Comparison of ENCODE assay signal across 17 cellular contexts in the genomic region with DNA sequence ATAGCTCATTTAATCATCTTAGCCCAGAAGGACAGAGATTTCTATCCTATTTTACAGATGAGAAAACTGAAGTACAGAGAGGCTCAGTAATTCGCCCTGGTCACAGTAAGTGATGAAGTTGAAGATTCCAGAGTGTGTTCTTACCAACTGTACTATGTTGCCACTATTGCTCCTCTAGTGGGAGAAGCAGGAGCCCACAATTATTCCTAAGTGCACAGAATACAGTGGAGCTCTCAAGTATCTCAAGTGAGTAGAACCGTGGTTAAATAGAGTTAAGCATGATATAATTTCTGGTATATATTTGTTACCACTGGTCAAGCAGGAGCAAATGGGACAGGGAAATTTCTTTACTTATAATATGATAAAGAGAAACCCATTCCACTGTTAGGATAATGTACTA. TPM values are rescaled to one million over a fixed set of nuclear protein-coding genes. Genes with fewer than 3 reads are reported as not detected.
A peak's percentile ranks its signal among the peaks of the same experiment; 100 is the strongest.
DNase-seq lines count a peak whose midpoint lies in the region; ATAC-seq and TF ChIP-seq lines count a peak whose summit lies in the region.
"Had no signal": no experiment of that assay in that cellular context is flagged by ENCODE, and none has a peak within 500 bp of the region (broad histone marks: within the 10 kb centered on the region; RNA-seq: fewer than 3 reads in every experiment).

No MANE protein-coding gene starts in this region.

- no peak overlapping the region for H3K27ac ChIP-seq in HCT116 (ENCODE audit: low read depth, low read length)
- H3K27ac ChIP-seq in naive thymus-derived CD4-positive, alpha-beta T cell (ENCODE audit: low read depth, low read length) = no peak overlapping the region
- H3K27ac ChIP-seq: BLaER1 had no signal

- H3K27me3 Mint-ChIP-seq in naive thymus-derived CD4-positive, alpha-beta T cell = no peaks in the 10 kb centered on the region
- H3K27me3 Mint-ChIP-seq: CD4-positive, alpha-beta memory T cell had no signal

- no peak for TF ChIP-seq POLR2A in HCT116 (IDR thresholded peaks at IDR 0.05; ENCODE audit: borderline replicate concordance, extremely low read depth, insufficient read depth, insufficient read length)

- H3K36me3 Mint-ChIP-seq in naive thymus-derived CD4-positive, alpha-beta T cell = peaks cover 0 to 11% (median 0%) of the 10 kb centered on the region in 5 donors
- H3K36me3 Mint-ChIP-seq: CD14-positive monocyte; CD4-positive, alpha-beta memory T cell had no signal

- H3K4me1 ChIP-seq in HCT116 (ENCODE audit: control insufficient read depth in 1 of 2, insufficient read depth in 2 of 2, low read length in 2 of 2) = peaks cover 2 to 6% of the 10 kb centered on the region in 2 experiments; a peak in 2 of 4 replicates
- H3K4me1 ChIP-seq in naive thymus-derived CD4-positive, alpha-beta T cell (ENCODE audit: control insufficient read depth in 2 of 2, insufficient read depth in 2 of 2, low read length in 2 of 2) = peaks cover 9 to 12% of the 10 kb centered on the region in 2 donors
- H3K4me1 ChIP-seq: BLaER1 had no signal

- H3K4me3 Mint-ChIP-seq in naive thymus-derived CD4-positive, alpha-beta T cell = no peak overlapping the region
- H3K4me3 Mint-ChIP-seq: CD14-positive monocyte; CD4-positive, alpha-beta memory T cell; GM23338 had no signal

- no peak overlapping the region for H3K4me2 ChIP-seq in HCT116 (ENCODE audit: low read length)
- H3K4me2 ChIP-seq: BLaER1, GM23338 had no signal

- RAD21 ChIA-PET in HCT116 (lab: Charles Lee; ENCODE audit: low non-redundant PET in 1 of 2, low total read pairs in 2 of 2, uncharacterized antibody in 2 of 2, unreplicated experiment in 2 of 2) = no interaction called here

- no peak overlapping the region for H3K9ac ChIP-seq in HCT116 (ENCODE audit: low read length)
- H3K9ac ChIP-seq: BLaER1 had no signal

- TF ChIP-seq RAD21 in HCT116 (IDR thresholded peaks at IDR 0.05; ENCODE audit: low read depth) = no peak

- no peaks in the 10 kb centered on the region for H3K27me3 ChIP-seq in HCT116 (ENCODE audit: insufficient read depth, low read length)
- no peaks in the 10 kb centered on the region for H3K27me3 ChIP-seq in naive thymus-derived CD4-positive, alpha-beta T cell (ENCODE audit: control insufficient read depth in 2 of 2, insufficient read depth in 2 of 2, low read length in 2 of 2)
- H3K27me3 ChIP-seq: BLaER1 had no signal

- peaks cover 9% of the 10 kb centered on the region; the same call in 1 of the 2 replicates for H4K20me1 ChIP-seq in HCT116 (ENCODE audit: insufficient read depth)

- no peaks in the 10 kb centered on the region for H3K9me3 ChIP-seq in HCT116 (ENCODE audit: control insufficient read depth in 1 of 2, insufficient read depth in 1 of 2, low read depth in 1 of 2, low read length in 2 of 2)
- H3K9me3 ChIP-seq in naive thymus-derived CD4-positive, alpha-beta T cell (ENCODE audit: control insufficient read depth in 2 of 3, low read length in 3 of 3) = no peaks in the 10 kb centered on the region

- POLR2A ChIA-PET in HCT116 (lab: Charles Lee) = no interaction called here
- POLR2A ChIA-PET in naive thymus-derived CD4-positive, alpha-beta T cell (lab: Charles Lee) = no interaction called here

- intact Hi-C loops in HCT116 (cut with micrococcal nuclease) = no loop called here
- intact Hi-C loops in naive thymus-derived CD4-positive, alpha-beta T cell (cut with micrococcal nuclease) = loop anchor here in 1 of 2 donors (2.0 kb wide), 1 partner anchor 17 kb away; no protein-coding TSS in a partner anchor

- CTCF ChIA-PET in HCT116 (lab: Charles Lee) = interaction anchor here (1.7 kb wide), 1 partner anchor 21 kb away, joined by 4 read pairs; no protein-coding TSS in a partner anchor
- CTCF ChIA-PET in naive thymus-derived CD4-positive, alpha-beta T cell (lab: Charles Lee) = no interaction called here

- H3K27ac Mint-ChIP-seq in naive thymus-derived CD4-positive, alpha-beta T cell = no peak overlapping the region
- H3K27ac Mint-ChIP-seq: CD14-positive monocyte, GM23338 had no signal

- DNase-seq in NCI-H2107 treated with DMSO at 0.1 percent for 48 hours (lab: John Stamatoyannopoulos, UW; ENCODE audit: unreplicated experiment) = peak; percentile 37
- no peak for DNase-seq in NCI-H2107 (lab: John Stamatoyannopoulos, UW)
- DNase-seq in HCT116 (ENCODE audit: low read depth, low spot score) = no peak
- DNase-seq in NCI-H69 (lab: John Stamatoyannopoulos, UW) = peak; percentile 40
- no peak for DNase-seq in fibroblast of villous mesenchyme (ENCODE audit: low read depth)
- no peak for DNase-seq in stimulated activated CD4-positive, alpha-beta T cell treated with anti-CD3 and anti-CD28 coated beads, Interleukin-4, amount 100 ng/mL, for 24 hours
- no peak for DNase-seq in NCI-H446 (lab: John Stamatoyannopoulos, UW)
- DNase-seq in naive thymus-derived CD4-positive, alpha-beta T cell = no peak
- DNase-seq: 8988T; CD4-positive, alpha-beta memory T cell; DMS153; DMS79; GDM1; HCEC 1CT had no signal

- H3K9me3 Mint-ChIP-seq in naive thymus-derived CD4-positive, alpha-beta T cell = no peaks in the 10 kb centered on the region
- H3K9me3 Mint-ChIP-seq: CD14-positive monocyte; CD4-positive, alpha-beta memory T cell; GM23338 had no signal

- no peaks in the 10 kb centered on the region for H3K36me3 ChIP-seq in HCT116 (ENCODE audit: control insufficient read depth in 1 of 2, insufficient read depth in 2 of 2, low read length in 2 of 2)
- no peaks in the 10 kb centered on the region for H3K36me3 ChIP-seq in naive thymus-derived CD4-positive, alpha-beta T cell (ENCODE audit: control insufficient read depth in 2 of 3, insufficient read depth in 3 of 3, low read length in 3 of 3)

- BruUV-seq in HCT116 (replicated peaks; lab: Mats Ljungman, UMichigan) = no TSS peak

- ATAC-seq in HCT116 = peak; percentile 49; the same call in 1 of the 2 replicates
- no peak for ATAC-seq in naive thymus-derived CD4-positive, alpha-beta T cell
- ATAC-seq: GM23338 had no signal

- H3K4me3 ChIP-seq in HCT116 (replicated peaks in 1 of 2; ENCODE audit: low read depth in 1 of 2, low read length in 2 of 2) = no peak overlapping the region
- H3K4me3 ChIP-seq in fibroblast of villous mesenchyme (ENCODE audit: low read depth, low read length) = no peak overlapping the region
- no peak overlapping the region for H3K4me3 ChIP-seq in naive thymus-derived CD4-positive, alpha-beta T cell (ENCODE audit: low read length)
- H3K4me3 ChIP-seq: BLaER1, GM23338 had no signal

- H3K9me2 ChIP-seq in HCT116 (ENCODE audit: insufficient read depth) = no peaks in the 10 kb centered on the region

- H3K4me1 Mint-ChIP-seq in naive thymus-derived CD4-positive, alpha-beta T cell = peaks cover 6 to 64% (median 53%) of the 10 kb centered on the region in 7 donors

- peaks cover 100% of the 10 kb centered on the region for H3K79me2 ChIP-seq in HCT116 (ENCODE audit: insufficient read depth, low read length)

- H2AFZ ChIP-seq in HCT116 (ENCODE audit: low read depth, low read length, poor library complexity, severe bottlenecking) = no peak overlapping the region
- H2AFZ ChIP-seq: GM23338 had no signal

- TF ChIP-seq CTCF in HCT116 (IDR thresholded peaks at IDR 0.05 in 2 of 3, conservative IDR thresholded peaks at IDR 0.05 in 1 of 3; ENCODE audit: borderline replicate concordance in 1 of 3, insufficient read depth in 1 of 3, low read depth in 2 of 3, low read length in 2 of 3) (no peak), fibroblast of villous mesenchyme (IDR thresholded peaks at IDR 0.05; ENCODE audit: insufficient read depth, low read depth, low read length) (peak; percentile 4)

TF ChIP-seq in HCT116, 20 proteins besides CTCF, POLR2A, EP300 and RAD21:
- TF ChIP-seq CEBPB (IDR thresholded peaks at IDR 0.05; ENCODE audit: low read depth) = no peak
- no peak for TF ChIP-seq EZH2 (IDR thresholded peaks at IDR 0.05)
- no peak for TF ChIP-seq MAX (IDR thresholded peaks at IDR 0.05)
- TF ChIP-seq ZFX (IDR thresholded peaks at IDR 0.05) = no peak
- TF ChIP-seq POLR2AphosphoS5 (IDR thresholded peaks at IDR 0.05; ENCODE audit: low read depth, low read length) = no peak
- TF ChIP-seq ZNF274 (IDR thresholded peaks at IDR 0.05; ENCODE audit: low read depth, low read length) = no peak
- no peak for TF ChIP-seq SP1 (IDR thresholded peaks at IDR 0.05; ENCODE audit: low read depth)
- no peak for TF ChIP-seq EZH2phosphoT487 (IDR thresholded peaks at IDR 0.05; ENCODE audit: borderline replicate concordance)
- no peak for TF ChIP-seq ATF3 (IDR thresholded peaks at IDR 0.05)
- TF ChIP-seq SRF (IDR thresholded peaks at IDR 0.05; ENCODE audit: low read depth) = no peak
- no peak for TF ChIP-seq JUND (IDR thresholded peaks at IDR 0.05)
- TF ChIP-seq CBX3 (IDR thresholded peaks at IDR 0.05; ENCODE audit: low read depth) = no peak
TF ChIP-seq in HCT116: peak in this region for 0.

RNA-seq across cellular contexts. Expression of gene REPS1, which starts 22.1 kb away (rescaled TPM):
- 52.7 TPM for total RNA-seq in HCT116 (2021; ENCODE audit: unreplicated experiment)
- polyA plus RNA-seq in HCT116 (2012) = 33.6 and 41.1 TPM in 2 replicates
- total RNA-seq in fibroblast of villous mesenchyme = 27.4 and 43.2 TPM in 2 replicates
- 10 to 100 TPM; 55.9 to 74.6 (median 69.7) TPM for total RNA-seq in naive thymus-derived CD4-positive, alpha-beta T cell
- polyA plus RNA-seq in naive thymus-derived CD4-positive, alpha-beta T cell = 10 to 100 TPM; 24.7 to 48.2 TPM

Comparison
In these comparisons a context has a peak if more than half of its experiments do, and no peak if none do; other contexts are left out.
1. DNase-seq: peak in NCI-H2107 treated with DMSO at 0.1 percent for 48 hours (single experiment) and NCI-H69 (single experiment); none in NCI-H2107 (single experiment), HCT116 (single experiment), fibroblast of villous mesenchyme (single experiment), stimulated activated CD4-positive, alpha-beta T cell treated with anti-CD3 and anti-CD28 coated beads, Interleukin-4, amount 100 ng/mL, for 24 hours (single experiment), NCI-H446 (0 of 2) and naive thymus-derived CD4-positive, alpha-beta T cell (0 of 9).